ENCODE assay signal across 1 cellular context in the genomic region with DNA sequence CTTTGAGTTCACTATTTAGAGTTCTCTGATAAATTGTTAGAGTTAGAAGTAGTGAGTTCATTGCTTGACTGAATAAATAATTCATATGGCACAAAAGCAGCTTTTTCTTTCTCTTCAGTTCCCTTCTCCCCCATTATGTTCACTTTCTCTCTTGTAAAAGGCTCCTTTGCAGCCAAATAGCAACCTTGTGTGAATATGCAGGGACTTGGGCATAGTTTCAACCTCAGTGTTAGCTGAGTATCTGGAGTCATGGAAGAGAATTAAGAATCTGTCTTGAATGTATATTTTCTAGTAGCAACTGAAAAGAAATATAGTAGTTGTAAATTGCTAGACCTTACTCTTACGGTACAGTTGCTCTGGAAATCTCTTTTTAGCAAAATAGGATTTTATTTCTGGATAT.
TF ChIP-seq lines count a peak whose summit lies in the region.

No MANE protein-coding gene starts in this region.

TF ChIP-seq in WTC11, 78 proteins besides CTCF, POLR2A, EP300 and RAD21 (continued from another document):
- TF ChIP-seq, protein P1, sequence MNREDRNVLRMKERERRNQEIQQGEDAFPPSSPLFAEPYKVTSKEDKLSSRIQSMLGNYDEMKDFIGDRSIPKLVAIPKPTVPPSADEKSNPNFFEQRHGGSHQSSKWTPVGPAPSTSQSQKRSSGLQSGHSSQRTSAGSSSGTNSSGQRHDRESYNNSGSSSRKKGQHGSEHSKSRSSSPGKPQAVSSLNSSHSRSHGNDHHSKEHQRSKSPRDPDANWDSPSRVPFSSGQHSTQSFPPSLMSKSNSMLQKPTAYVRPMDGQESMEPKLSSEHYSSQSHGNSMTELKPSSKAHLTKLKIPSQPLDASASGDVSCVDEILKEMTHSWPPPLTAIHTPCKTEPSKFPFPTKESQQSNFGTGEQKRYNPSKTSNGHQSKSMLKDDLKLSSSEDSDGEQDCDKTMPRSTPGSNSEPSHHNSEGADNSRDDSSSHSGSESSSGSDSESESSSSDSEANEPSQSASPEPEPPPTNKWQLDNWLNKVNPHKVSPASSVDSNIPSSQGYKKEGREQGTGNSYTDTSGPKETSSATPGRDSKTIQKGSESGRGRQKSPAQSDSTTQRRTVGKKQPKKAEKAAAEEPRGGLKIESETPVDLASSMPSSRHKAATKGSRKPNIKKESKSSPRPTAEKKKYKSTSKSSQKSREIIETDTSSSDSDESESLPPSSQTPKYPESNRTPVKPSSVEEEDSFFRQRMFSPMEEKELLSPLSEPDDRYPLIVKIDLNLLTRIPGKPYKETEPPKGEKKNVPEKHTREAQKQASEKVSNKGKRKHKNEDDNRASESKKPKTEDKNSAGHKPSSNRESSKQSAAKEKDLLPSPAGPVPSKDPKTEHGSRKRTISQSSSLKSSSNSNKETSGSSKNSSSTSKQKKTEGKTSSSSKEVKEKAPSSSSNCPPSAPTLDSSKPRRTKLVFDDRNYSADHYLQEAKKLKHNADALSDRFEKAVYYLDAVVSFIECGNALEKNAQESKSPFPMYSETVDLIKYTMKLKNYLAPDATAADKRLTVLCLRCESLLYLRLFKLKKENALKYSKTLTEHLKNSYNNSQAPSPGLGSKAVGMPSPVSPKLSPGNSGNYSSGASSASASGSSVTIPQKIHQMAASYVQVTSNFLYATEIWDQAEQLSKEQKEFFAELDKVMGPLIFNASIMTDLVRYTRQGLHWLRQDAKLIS (CRISPR knock-in tag; IDR thresholded peaks at IDR 0.05; ENCODE audit: borderline replicate concordance): no peak
- TF ChIP-seq NFYB (CRISPR knock-in tag; conservative IDR thresholded peaks at IDR 0.05; ENCODE audit: low read depth): no peak
